Comparison of ENCODE assay signal across 25 cellular contexts in the genomic region with DNA sequence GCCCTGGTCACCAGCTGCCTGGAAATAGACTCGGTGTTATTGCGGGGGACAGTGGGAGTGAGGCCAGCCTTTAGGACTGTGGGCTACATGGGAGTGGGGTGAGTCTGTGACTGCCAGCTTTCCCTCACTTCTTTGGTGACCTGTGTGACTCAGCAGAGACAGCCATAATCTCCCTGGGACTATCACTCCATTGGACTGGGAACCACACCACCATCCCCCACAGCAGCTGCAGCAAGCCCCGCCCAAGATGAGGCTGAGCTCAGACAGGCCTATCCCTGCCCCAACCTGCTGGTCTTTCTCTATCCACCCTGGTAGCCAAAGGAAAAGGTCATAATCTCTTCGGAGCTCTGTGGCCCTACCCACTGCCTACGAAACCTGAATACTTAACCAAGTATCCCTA.
"Had no signal": no experiment of that assay in that cellular context is flagged by ENCODE, and none has a peak within 500 bp of the region (broad histone marks: within the 10 kb centered on the region; RNA-seq: fewer than 3 reads in every experiment).

No MANE protein-coding gene starts in this region.

- DNase-seq: activated B cell treated with CpG ODN at 0.5 μM for 24 hours; activated CD4-positive, alpha-beta T cell treated with anti-CD3 and anti-CD28 coated beads for 36 hours; activated CD4-positive, alpha-beta T cell treated with anti-CD3 and anti-CD28 coated beads, Interleukin-2, amount 50 U/mL, for 4 hours; activated naive CD4-positive, alpha-beta T cell treated with anti-CD3 and anti-CD28 coated beads for 36 hours; activated naive CD8-positive, alpha-beta T cell treated with anti-CD3 and anti-CD28 coated beads, Interleukin-2, amount 10 ng/mL, durations not matched to agents 7 days and 5 days; activated T-cell treated with anti-CD3 and anti-CD28 coated beads, Interleukin-2, amount 50 U/mL, for 48 hours; amniotic stem cell; colonic mucosa; dorsolateral prefrontal cortex; foreskin melanocyte; kidney; lower lobe of right lung; naive thymus-derived CD4-positive, alpha-beta T cell; retina; sigmoid colon; stimulated activated CD4-positive, alpha-beta T cell treated with anti-CD3 and anti-CD28 coated beads, Interleukin-2, amount 100 ng/mL, for 48 hours; stimulated activated CD8-positive, alpha-beta memory T cell treated with anti-CD3 and anti-CD28 coated beads, Interleukin-4, amount 100 ng/mL, for 48 hours; stimulated activated naive B cell treated with anti-CD40 and anti-IgM and Interleukin-4, amounts not matched to agents 10 μg/mL and 1 μg/mL and 100 μg/mL, for 72 hours; testis; trophoblast cell; uterus had no signal

- H3K4me1 ChIP-seq: breast epithelium, colonic mucosa, lower lobe of right lung, sigmoid colon, testis, uterus had no signal

- FAIRE-seq: kidney, TTC549 had no signal

- H3K27ac Mint-ChIP-seq: activated B cell treated with CpG ODN at 0.5 μM for 24 hours; activated CD4-positive, alpha-beta T cell treated with anti-CD3 and anti-CD28 coated beads for 36 hours; activated naive CD4-positive, alpha-beta T cell treated with anti-CD3 and anti-CD28 coated beads for 36 hours; activated naive CD8-positive, alpha-beta T cell treated with anti-CD3 and anti-CD28 coated beads, Interleukin-2, amount 10 ng/mL, durations not matched to agents 7 days and 5 days; naive thymus-derived CD4-positive, alpha-beta T cell; progenitor cell of endocrine pancreas; stimulated activated naive B cell treated with anti-CD40 and anti-IgM and Interleukin-4, amounts not matched to agents 10 μg/mL and 1 μg/mL and 100 μg/mL, for 72 hours had no signal

- H3K36me3 Mint-ChIP-seq: activated naive CD8-positive, alpha-beta T cell treated with anti-CD3 and anti-CD28 coated beads, Interleukin-2, amount 10 ng/mL, durations not matched to agents 7 days and 5 days; stimulated activated naive B cell treated with anti-CD40 and anti-IgM and Interleukin-4, amounts not matched to agents 10 μg/mL and 1 μg/mL and 100 μg/mL, for 72 hours had no signal

- H3K4me1 Mint-ChIP-seq: activated B cell treated with CpG ODN at 0.5 μM for 24 hours; activated CD4-positive, alpha-beta T cell treated with anti-CD3 and anti-CD28 coated beads for 36 hours; activated naive CD8-positive, alpha-beta T cell treated with anti-CD3 and anti-CD28 coated beads, Interleukin-2, amount 10 ng/mL, durations not matched to agents 7 days and 5 days; naive thymus-derived CD4-positive, alpha-beta T cell; neural crest cell; stimulated activated naive B cell treated with anti-CD40 and anti-IgM and Interleukin-4, amounts not matched to agents 10 μg/mL and 1 μg/mL and 100 μg/mL, for 72 hours had no signal

- H3K36me3 ChIP-seq: breast epithelium, colonic mucosa, lower lobe of right lung, sigmoid colon, uterus had no signal

- H3K4me3 Mint-ChIP-seq: activated B cell treated with CpG ODN at 0.5 μM for 24 hours; activated CD4-positive, alpha-beta T cell treated with anti-CD3 and anti-CD28 coated beads for 36 hours; activated naive CD4-positive, alpha-beta T cell treated with anti-CD3 and anti-CD28 coated beads for 36 hours; activated naive CD8-positive, alpha-beta T cell treated with anti-CD3 and anti-CD28 coated beads, Interleukin-2, amount 10 ng/mL, durations not matched to agents 7 days and 5 days; naive thymus-derived CD4-positive, alpha-beta T cell; neural crest cell; stimulated activated naive B cell treated with anti-CD40 and anti-IgM and Interleukin-4, amounts not matched to agents 10 μg/mL and 1 μg/mL and 100 μg/mL, for 72 hours had no signal

- H3K27ac ChIP-seq: breast epithelium, colonic mucosa, dorsolateral prefrontal cortex, lower lobe of right lung, sigmoid colon, testis, uterus had no signal

- H3K27me3 ChIP-seq: breast epithelium, colonic mucosa, dorsolateral prefrontal cortex, sigmoid colon, testis, uterus had no signal

- H3K9me3 ChIP-seq: colonic mucosa, testis, uterus had no signal

- H3K27me3 Mint-ChIP-seq: activated CD4-positive, alpha-beta T cell treated with anti-CD3 and anti-CD28 coated beads for 36 hours; naive thymus-derived CD4-positive, alpha-beta T cell; progenitor cell of endocrine pancreas had no signal

- H3K4me3 ChIP-seq: breast epithelium, colonic mucosa, dorsolateral prefrontal cortex, lower lobe of right lung, sigmoid colon, testis, uterus had no signal

- ATAC-seq: activated CD4-positive, alpha-beta T cell treated with anti-CD3 and anti-CD28 coated beads for 36 hours; lower lobe of right lung; naive thymus-derived CD4-positive, alpha-beta T cell; stimulated activated naive B cell treated with anti-CD40 and anti-IgM and Interleukin-4, amounts not matched to agents 10 μg/mL and 1 μg/mL and 100 μg/mL, for 72 hours had no signal
